1 cellular context compared by ENCODE assay signal in genomic region chr6:162621246-162621645, GRCh38.
A peak's percentile ranks its signal among the peaks of the same experiment; 100 is the strongest.
TF ChIP-seq lines count a peak whose summit lies in the region.

No MANE protein-coding gene starts in this region.

TF ChIP-seq in GM12878, 131 proteins besides CTCF, POLR2A, EP300 and RAD21 (continued from another document):
- TF ChIP-seq ZBTB40 (IDR thresholded peaks at IDR 0.05; ENCODE audit: borderline replicate concordance), result no peak
- no peak for TF ChIP-seq NR2C2 (IDR thresholded peaks at IDR 0.05; ENCODE audit: borderline replicate concordance, control insufficient read depth, insufficient read length, low read depth)
- TF ChIP-seq ASH2L (IDR thresholded peaks at IDR 0.05; ENCODE audit: borderline replicate concordance, low read depth), result no peak
- peak; percentile 79 for TF ChIP-seq PAX5 (IDR thresholded peaks at IDR 0.05; ENCODE audit: borderline replicate concordance, low read depth, low read length)
- no peak for TF ChIP-seq SMAD5 (IDR thresholded peaks at IDR 0.05; ENCODE audit: low read depth)
- peak; percentile 84 for TF ChIP-seq RUNX3 (IDR thresholded peaks at IDR 0.05; ENCODE audit: low read length)
- no peak for TF ChIP-seq IRF4 (IDR thresholded peaks at IDR 0.05; ENCODE audit: low read depth, low read length)
- no peak for TF ChIP-seq GATAD2B (conservative IDR thresholded peaks at IDR 0.05; ENCODE audit: low read depth)
- TF ChIP-seq ATF7 (IDR thresholded peaks at IDR 0.05; ENCODE audit: low read depth), result 0 out of 2 replicates have a peak, but pooled peaks have one; percentile 31
- TF ChIP-seq TCF7 (IDR thresholded peaks at IDR 0.05; ENCODE audit: borderline replicate concordance), result peak; percentile 87; the same call in 1 of the 2 replicates
- 0 out of 2 replicates have a peak, but pooled peaks have one; percentile 11 for TF ChIP-seq CREM (IDR thresholded peaks at IDR 0.05; ENCODE audit: low read depth)
- no peak for TF ChIP-seq EGR1 (IDR thresholded peaks at IDR 0.05; ENCODE audit: borderline replicate concordance in 1 of 2, low read depth in 2 of 2, low read length in 2 of 2)
- no peak for TF ChIP-seq CUX1 (IDR thresholded peaks at IDR 0.05; ENCODE audit: insufficient replicate concordance, low read depth, low read length)
- TF ChIP-seq BHLHE40 (IDR thresholded peaks at IDR 0.05; ENCODE audit: borderline replicate concordance in 1 of 2, low read depth in 2 of 2, low read length in 1 of 2), result peak; percentile 32 to 54; a peak in 1 of 4 replicates
- TF ChIP-seq JUND (IDR thresholded peaks at IDR 0.05; ENCODE audit: low read depth, low read length), result no peak
- TF ChIP-seq ZNF384 (IDR thresholded peaks at IDR 0.05; ENCODE audit: borderline replicate concordance, low read depth, low read length), result no peak
TF ChIP-seq in GM12878: peak in this region for 6.
